Comparison of ENCODE assay signal across 7 cellular contexts in the genomic region with DNA sequence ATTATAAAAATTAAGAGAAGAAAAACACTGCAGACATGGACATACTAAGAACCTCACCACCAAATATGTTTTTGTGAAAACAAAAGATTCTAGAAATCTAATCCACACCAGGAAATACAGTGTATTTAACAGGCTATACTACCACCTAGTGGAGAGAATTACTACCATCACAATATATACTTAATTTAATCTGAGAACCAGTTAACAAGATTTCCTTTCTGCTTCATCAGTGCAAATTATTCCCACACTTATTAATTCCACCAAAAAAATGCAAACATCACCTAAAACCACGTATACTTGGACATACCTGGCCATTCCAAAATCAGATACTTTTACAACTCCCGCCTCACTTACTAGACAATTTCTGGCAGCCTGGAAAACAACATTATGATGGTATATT. TPM values are rescaled to one million over a fixed set of nuclear protein-coding genes. Genes with fewer than 3 reads are reported as not detected.
DNase-seq lines count a peak whose midpoint lies in the region; ATAC-seq and TF ChIP-seq lines count a peak whose summit lies in the region.

No MANE protein-coding gene starts in this region.

- ATAC-seq in HG03520 (IDR thresholded peaks at IDR 0.05; ENCODE audit: unreplicated experiment), result peak; percentile 40
- peak; percentile 53 for ATAC-seq in effector memory CD8-positive, alpha-beta T cell (replicated peaks)
- ATAC-seq in naive thymus-derived CD4-positive, alpha-beta T cell, result peak; percentile 67
- no peak for ATAC-seq in HG03571 (IDR thresholded peaks at IDR 0.05; ENCODE audit: unreplicated experiment)
- ATAC-seq in HG02759 (IDR thresholded peaks at IDR 0.05; ENCODE audit: unreplicated experiment), result no peak

- peak; percentile 67 for DNase-seq in GM03348 (ENCODE audit: low spot score)
- DNase-seq in effector memory CD8-positive, alpha-beta T cell, result no peak
- DNase-seq in naive thymus-derived CD4-positive, alpha-beta T cell, result peak in 7 of 9 donors; percentile 16 to 72 (median 49)

- no peak overlapping the region for H3K4me3 ChIP-seq in OCI-LY3 (ENCODE audit: low read length)
- H3K4me3 ChIP-seq in naive thymus-derived CD4-positive, alpha-beta T cell (ENCODE audit: low read length), result no peak overlapping the region

- no peak overlapping the region for H3K4me3 Mint-ChIP-seq in effector memory CD8-positive, alpha-beta T cell
- peak overlapping the region in 1 of 10 donors; percentile 4 for H3K4me3 Mint-ChIP-seq in naive thymus-derived CD4-positive, alpha-beta T cell

- H3K27ac Mint-ChIP-seq in effector memory CD8-positive, alpha-beta T cell, result no peak overlapping the region
- peak overlapping the region in 6 of 9 donors; percentile 6 to 97 (median 44) for H3K27ac Mint-ChIP-seq in naive thymus-derived CD4-positive, alpha-beta T cell

- no peaks in the 10 kb centered on the region for H4K20me1 ChIP-seq in OCI-LY3 (ENCODE audit: insufficient read depth, low read length)

- no peaks in the 10 kb centered on the region for H3K79me2 ChIP-seq in OCI-LY3 (ENCODE audit: low read length)

- H3K4me2 ChIP-seq in OCI-LY3 (ENCODE audit: low read length), result no peak overlapping the region

- no peaks in the 10 kb centered on the region for H3K27me3 Mint-ChIP-seq in effector memory CD8-positive, alpha-beta T cell
- H3K27me3 Mint-ChIP-seq in naive thymus-derived CD4-positive, alpha-beta T cell, result no peaks in the 10 kb centered on the region

- H3K4me1 Mint-ChIP-seq in effector memory CD8-positive, alpha-beta T cell (ENCODE audit: low read depth in 2 of 2), result peaks cover 26 to 42% of the 10 kb centered on the region in 2 donors
- H3K4me1 Mint-ChIP-seq in naive thymus-derived CD4-positive, alpha-beta T cell, result peaks cover 34 to 53% (median 51%) of the 10 kb centered on the region in 7 donors

- intact Hi-C loops in naive thymus-derived CD4-positive, alpha-beta T cell (cut with micrococcal nuclease), result loop anchor here (1.0 to 10.0 kb wide), 6 partner anchors 32 to 456 kb away; no protein-coding TSS in a partner anchor

- POLR2A ChIA-PET in naive thymus-derived CD4-positive, alpha-beta T cell (lab: Charles Lee), result interaction anchor here (0.6 to 9.2 kb wide), 2 partner anchors 13 to 25 kb away, joined by 3 to 184 read pairs; no protein-coding TSS in a partner anchor

- no peak overlapping the region for H3K27ac ChIP-seq in OCI-LY3 (ENCODE audit: low read length)
- H3K27ac ChIP-seq in naive thymus-derived CD4-positive, alpha-beta T cell (ENCODE audit: low read depth, low read length), result no peak overlapping the region

- TF ChIP-seq CTCF in OCI-LY3 (IDR thresholded peaks at IDR 0.05; ENCODE audit: low read depth, low read length), result peak; percentile 61

- no peaks in the 10 kb centered on the region for H3K9me3 ChIP-seq in OCI-LY3 (ENCODE audit: insufficient read depth, low read length)
- H3K9me3 ChIP-seq in naive thymus-derived CD4-positive, alpha-beta T cell (ENCODE audit: control insufficient read depth in 2 of 3, low read length in 3 of 3), result no peaks in the 10 kb centered on the region

- no peaks in the 10 kb centered on the region for H3K27me3 ChIP-seq in OCI-LY3 (ENCODE audit: low read depth, low read length)
- H3K27me3 ChIP-seq in naive thymus-derived CD4-positive, alpha-beta T cell (ENCODE audit: control insufficient read depth in 2 of 2, insufficient read depth in 2 of 2, low read length in 2 of 2), result no peaks in the 10 kb centered on the region

- no peaks in the 10 kb centered on the region for H3K36me3 Mint-ChIP-seq in effector memory CD8-positive, alpha-beta T cell (ENCODE audit: insufficient read depth)
- H3K36me3 Mint-ChIP-seq in naive thymus-derived CD4-positive, alpha-beta T cell, result peaks cover 0 to 6% (median 0%) of the 10 kb centered on the region in 5 donors

- no peak overlapping the region for H3K9ac ChIP-seq in OCI-LY3 (ENCODE audit: low read length)

- CTCF ChIA-PET in naive thymus-derived CD4-positive, alpha-beta T cell (lab: Charles Lee), result interaction anchor here (0.7 to 5.6 kb wide), 5 partner anchors 12 to 138 kb away, joined by 3 to 127 read pairs (median 6); no protein-coding TSS in a partner anchor

- no peaks in the 10 kb centered on the region for H3K9me3 Mint-ChIP-seq in effector memory CD8-positive, alpha-beta T cell
- H3K9me3 Mint-ChIP-seq in naive thymus-derived CD4-positive, alpha-beta T cell, result peaks cover 0 to 3% (median 0%) of the 10 kb centered on the region in 11 donors

- H2AFZ ChIP-seq in OCI-LY3 (ENCODE audit: low read depth, low read length), result no peak overlapping the region

- H3K4me1 ChIP-seq in OCI-LY3 (ENCODE audit: low read length), result peaks cover 15% of the 10 kb centered on the region
- H3K4me1 ChIP-seq in naive thymus-derived CD4-positive, alpha-beta T cell (ENCODE audit: control insufficient read depth in 2 of 2, insufficient read depth in 2 of 2, low read length in 2 of 2), result peaks cover 36 to 46% of the 10 kb centered on the region in 2 donors

- peaks cover 14% of the 10 kb centered on the region for H3K36me3 ChIP-seq in OCI-LY3 (replicated peaks; ENCODE audit: low read depth, low read length)
- no peaks in the 10 kb centered on the region for H3K36me3 ChIP-seq in naive thymus-derived CD4-positive, alpha-beta T cell (ENCODE audit: control insufficient read depth in 2 of 3, insufficient read depth in 3 of 3, low read length in 3 of 3)

RNA-seq across cellular contexts. Expression of a gene that starts 7.0 kb away (rescaled TPM):
- 100 to 1,000 TPM in 4 of 5 experiments, 10 to 100 TPM in 1; 35.5 to 128 (median 117) TPM for total RNA-seq in naive thymus-derived CD4-positive, alpha-beta T cell
- 10 to 100 TPM; 56.6 to 80.9 TPM for polyA plus RNA-seq in naive thymus-derived CD4-positive, alpha-beta T cell

Comparison
In these comparisons a context has a peak if more than half of its experiments do, and no peak if none do; other contexts are left out.
1. DNase-seq: peak in GM03348 (single experiment) and naive thymus-derived CD4-positive, alpha-beta T cell (7 of 9); none in effector memory CD8-positive, alpha-beta T cell (0 of 3).
2. ATAC-seq: peak in HG03520 (single experiment), effector memory CD8-positive, alpha-beta T cell (single experiment) and naive thymus-derived CD4-positive, alpha-beta T cell (single experiment); none in HG03571 (single experiment) and HG02759 (single experiment).
3. H3K27ac Mint-ChIP-seq: peak in naive thymus-derived CD4-positive, alpha-beta T cell (6 of 9); none in effector memory CD8-positive, alpha-beta T cell (0 of 2).